8 cellular contexts compared by ENCODE assay signal in the genomic region with DNA sequence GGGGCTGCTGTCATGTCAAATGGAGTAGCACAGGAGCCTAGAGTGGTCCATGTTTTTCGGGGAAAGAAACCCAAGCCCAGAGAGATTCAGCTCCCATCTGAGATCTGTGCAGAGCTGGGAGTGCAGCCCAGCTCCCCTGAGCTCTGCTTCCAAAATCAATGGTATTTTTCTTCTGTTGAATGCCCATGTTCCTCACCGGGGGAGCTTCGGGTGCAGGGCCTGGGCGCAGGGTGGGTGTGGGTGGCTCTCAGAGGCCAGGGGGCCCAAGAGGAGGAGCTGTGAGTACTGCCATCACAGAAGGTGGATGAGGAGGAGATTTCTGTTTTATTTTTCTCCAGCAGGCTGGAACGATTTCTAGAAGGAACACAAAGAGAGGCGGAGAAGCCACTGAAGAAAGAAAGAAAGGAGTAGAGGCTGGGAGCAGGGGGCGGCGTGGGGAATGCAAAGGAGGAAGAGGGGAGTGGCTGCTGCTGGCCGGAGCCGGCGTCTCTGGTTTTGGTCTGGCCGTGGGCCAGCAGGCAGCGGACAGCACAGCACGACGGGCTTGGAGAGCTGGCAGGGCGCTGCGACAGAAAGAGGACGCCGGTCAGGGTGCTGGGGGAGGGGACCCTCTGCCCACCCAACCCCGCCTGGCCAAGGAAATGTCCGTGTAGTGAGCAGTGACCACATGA.
DNase-seq lines count a peak whose midpoint lies in the region; ATAC-seq and TF ChIP-seq lines count a peak whose summit lies in the region.

No MANE protein-coding gene starts in this region.

- CTCF ChIA-PET in HCT116 (lab: Charles Lee): interaction anchor here (0.8 to 4.7 kb wide), 11 partner anchors 26 to 220 kb away, joined by 3 to 27 read pairs (median 4); a partner anchor contains a TSS

- H3K27ac ChIP-seq in HCT116 (ENCODE audit: low read depth, low read length) (no peak overlapping the region), stomach (peak overlapping the region in 3 of 5 donors; percentile 37 to 71 (median 41)), MM.1S (ENCODE audit: low read length) (no peak overlapping the region)

- TF ChIP-seq POLR2A in HCT116 (IDR thresholded peaks at IDR 0.05; ENCODE audit: borderline replicate concordance, extremely low read depth, insufficient read depth, insufficient read length) (no peak), stomach (IDR thresholded peaks at IDR 0.05) (no peak)

- no peaks in the 10 kb centered on the region for H3F3A ChIP-seq in MM.1S (ENCODE audit: insufficient read depth, low read length)

- H3K4me3 ChIP-seq in HCT116 (replicated peaks in 1 of 2; ENCODE audit: low read depth in 1 of 2, low read length in 2 of 2): peak overlapping the region in 1 of 2 experiments; percentile 35; a peak in 2 of 4 replicates
- peak overlapping the region; percentile 23 to 35 (median 27) for H3K4me3 ChIP-seq in stomach
- no peak overlapping the region for H3K4me3 ChIP-seq in MM.1S (ENCODE audit: low read length)

- H3K9me2 ChIP-seq in HCT116 (ENCODE audit: insufficient read depth) (no peaks in the 10 kb centered on the region), MM.1S (replicated peaks; ENCODE audit: insufficient read depth, low read length) (no peaks in the 10 kb centered on the region)

- BruUV-seq in HCT116 (replicated peaks; lab: Mats Ljungman, UMichigan): no TSS peak

- no peaks in the 10 kb centered on the region for H3K27me3 ChIP-seq in HCT116 (ENCODE audit: insufficient read depth, low read length)
- peaks cover 0 to 12% (median 0%) of the 10 kb centered on the region in 3 donors for H3K27me3 ChIP-seq in stomach
- 0 out of 2 replicates have a peak, but pooled peaks cover 5% of the 10 kb centered on the region for H3K27me3 ChIP-seq in MM.1S (replicated peaks; ENCODE audit: insufficient read depth, low read length)

- H3K9me3 ChIP-seq in HCT116 (ENCODE audit: control insufficient read depth in 1 of 2, insufficient read depth in 1 of 2, low read depth in 1 of 2, low read length in 2 of 2) (no peaks in the 10 kb centered on the region; a peak in 1 of 4 replicates), stomach (peaks cover 0 to 6% (median 0%) of the 10 kb centered on the region in 4 donors), MM.1S (replicated peaks; ENCODE audit: insufficient read depth, low read length) (no peaks in the 10 kb centered on the region)

- no peak for TF ChIP-seq RAD21 in HCT116 (IDR thresholded peaks at IDR 0.05; ENCODE audit: low read depth)

- H3K4me1 ChIP-seq in HCT116 (ENCODE audit: control insufficient read depth in 1 of 2, insufficient read depth in 2 of 2, low read length in 2 of 2) (peaks cover 11 to 38% of the 10 kb centered on the region in 2 experiments; a peak in 3 of 4 replicates), stomach (peaks cover 17 to 35% (median 24%) of the 10 kb centered on the region in 4 donors), MM.1S (ENCODE audit: low read length) (no peaks in the 10 kb centered on the region)

- RAD21 ChIA-PET in HCT116 (lab: Charles Lee; ENCODE audit: low non-redundant PET in 1 of 2, low total read pairs in 2 of 2, uncharacterized antibody in 2 of 2, unreplicated experiment in 2 of 2): no interaction called here

- DNase-seq in HCT116 (ENCODE audit: low read depth, low spot score): no peak
- peak; percentile 93 for DNase-seq in astrocyte of the hippocampus (ENCODE audit: low read depth, low spot score)
- DNase-seq in iris pigment epithelial cell (ENCODE audit: low read depth): peak; percentile 45
- peak; percentile 72 for DNase-seq in stomach
- DNase-seq in MM.1S: no peak
- no peak for DNase-seq in GM20000 (ENCODE audit: low spot score)

- peak; percentile 48 for ATAC-seq in HCT116
- ATAC-seq in HG03521 (IDR thresholded peaks at IDR 0.05; ENCODE audit: unreplicated experiment): no peak
- ATAC-seq in GM18858 (IDR thresholded peaks at IDR 0.05; ENCODE audit: unreplicated experiment): no peak

- peak overlapping the region; percentile 67 for H3K4me2 ChIP-seq in HCT116 (ENCODE audit: low read length)
- H3K4me2 ChIP-seq in MM.1S (ENCODE audit: low read depth, low read length): no peak overlapping the region

- H3K79me2 ChIP-seq in HCT116 (ENCODE audit: insufficient read depth, low read length) (no peaks in the 10 kb centered on the region), MM.1S (ENCODE audit: low read length) (no peaks in the 10 kb centered on the region)

- H3K36me3 ChIP-seq in HCT116 (ENCODE audit: control insufficient read depth in 1 of 2, insufficient read depth in 2 of 2, low read length in 2 of 2) (no peaks in the 10 kb centered on the region), stomach (no peaks in the 10 kb centered on the region), MM.1S (replicated peaks; ENCODE audit: insufficient read depth, low read length) (no peaks in the 10 kb centered on the region)

- intact Hi-C loops in HCT116 (cut with micrococcal nuclease) (no loop called here), stomach (cut with DNase I; ENCODE audit: low total_unique reads) (no loop called here)

- H3K9ac ChIP-seq in HCT116 (ENCODE audit: low read length): peak overlapping the region; percentile 14; the same call in 1 of the 2 replicates
- H3K9ac ChIP-seq in MM.1S (ENCODE audit: low read length): no peak overlapping the region

- no peak for TF ChIP-seq EP300 in stomach (IDR thresholded peaks at IDR 0.05)

- no peaks in the 10 kb centered on the region for H4K20me1 ChIP-seq in HCT116 (ENCODE audit: insufficient read depth)
- no peaks in the 10 kb centered on the region for H4K20me1 ChIP-seq in MM.1S (ENCODE audit: insufficient read depth, low read length)

- TF ChIP-seq CTCF in HCT116 (IDR thresholded peaks at IDR 0.05 in 2 of 3, conservative IDR thresholded peaks at IDR 0.05 in 1 of 3; ENCODE audit: borderline replicate concordance in 1 of 3, insufficient read depth in 1 of 3, low read depth in 2 of 3, low read length in 2 of 3): no peak
- TF ChIP-seq CTCF in stomach (IDR thresholded peaks at IDR 0.05): no peak
- no peak for TF ChIP-seq CTCF in MM.1S (IDR thresholded peaks at IDR 0.05; ENCODE audit: low read length)
- TF ChIP-seq CTCF in GM20000 (IDR thresholded peaks at IDR 0.05; ENCODE audit: extremely low read depth, missing control alignments): no peak

- WGBS in stomach, 5 donors: 7 to 19% (median 13%) methylated on average over 21 of the region's 21 CpGs

- H2AFZ ChIP-seq in HCT116 (ENCODE audit: low read depth, low read length, poor library complexity, severe bottlenecking) (peak overlapping the region; percentile 93), MM.1S (ENCODE audit: low read length) (no peak overlapping the region)

- POLR2A ChIA-PET in HCT116 (lab: Charles Lee): no interaction called here

TF ChIP-seq in HCT116, 20 proteins besides CTCF, POLR2A, EP300 and RAD21:
- TF ChIP-seq, protein P1, sequence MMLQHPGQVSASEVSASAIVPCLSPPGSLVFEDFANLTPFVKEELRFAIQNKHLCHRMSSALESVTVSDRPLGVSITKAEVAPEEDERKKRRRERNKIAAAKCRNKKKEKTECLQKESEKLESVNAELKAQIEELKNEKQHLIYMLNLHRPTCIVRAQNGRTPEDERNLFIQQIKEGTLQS (IDR thresholded peaks at IDR 0.05): no peak
- TF ChIP-seq ELF1 (IDR thresholded peaks at IDR 0.05; ENCODE audit: borderline replicate concordance, low read depth) (no peak), EGR1 (IDR thresholded peaks at IDR 0.05; ENCODE audit: low read depth) (no peak), ZFX (IDR thresholded peaks at IDR 0.05) (no peak), CBX3 (IDR thresholded peaks at IDR 0.05; ENCODE audit: low read depth) (no peak), SIN3A (IDR thresholded peaks at IDR 0.05; ENCODE audit: low read depth) (no peak), SP1 (IDR thresholded peaks at IDR 0.05; ENCODE audit: low read depth) (no peak; the same call in 1 of the 2 replicates)
- TF ChIP-seq, protein P2, sequence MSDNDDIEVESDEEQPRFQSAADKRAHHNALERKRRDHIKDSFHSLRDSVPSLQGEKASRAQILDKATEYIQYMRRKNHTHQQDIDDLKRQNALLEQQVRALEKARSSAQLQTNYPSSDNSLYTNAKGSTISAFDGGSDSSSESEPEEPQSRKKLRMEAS (IDR thresholded peaks at IDR 0.05): no peak

Comparison
In these comparisons a context has a peak if more than half of its experiments do, and no peak if none do; other contexts are left out.
1. DNase-seq: peak in astrocyte of the hippocampus (single experiment), iris pigment epithelial cell (single experiment) and stomach (single experiment); none in HCT116 (single experiment), MM.1S (single experiment) and GM20000 (single experiment).
2. H3K27ac ChIP-seq: peak in stomach (3 of 5); none in HCT116 (single experiment) and MM.1S (single experiment).